In genomic region chr12:100827901-100828520, GRCh38 we compare ENCODE assay signal across 8 cellular contexts. TPM values are rescaled to one million over a fixed set of nuclear protein-coding genes. Genes with fewer than 3 reads are reported as not detected.
A peak's percentile ranks its signal among the peaks of the same experiment; 100 is the strongest.
DNase-seq lines count a peak whose midpoint lies in the region; ATAC-seq, FAIRE-seq and TF ChIP-seq lines count a peak whose summit lies in the region.

No MANE protein-coding gene starts in this region.

- H3K36me3 ChIP-seq in H7 (replicated peaks; ENCODE audit: control insufficient read depth, insufficient read depth, low read length) (no peaks in the 10 kb centered on the region), neural progenitor cell (no peaks in the 10 kb centered on the region)

- H3K79me2 ChIP-seq in neural progenitor cell (ENCODE audit: low read depth) = no peaks in the 10 kb centered on the region

- H3K4me3 ChIP-seq in H7 (ENCODE audit: insufficient read depth, low read depth, low read length) (no peak overlapping the region), neural progenitor cell (no peak overlapping the region)

- no peaks in the 10 kb centered on the region for H3F3A ChIP-seq in neural progenitor cell (ENCODE audit: low read depth)

- no peak overlapping the region for H3K4me2 ChIP-seq in neural progenitor cell

- no peak overlapping the region for H3K27ac ChIP-seq in neural progenitor cell

- no peaks in the 10 kb centered on the region for H3K9me3 ChIP-seq in neural progenitor cell (ENCODE audit: low read depth)

- DNase-seq in D721Med (ENCODE audit: insufficient read length, low spot score) (no peak), H7 (peak; percentile 16), NCI-H2227 treated with DMSO at 0.1 percent for 48 hours (lab: John Stamatoyannopoulos, UW) (peak; percentile 66), chondrocyte (ENCODE audit: low spot score) (no peak), neural progenitor cell (ENCODE audit: low spot score) (peak; percentile 65), ecto neural progenitor cell (ENCODE audit: low spot score) (no peak)

- H3K27ac Mint-ChIP-seq in chondrocyte (ENCODE audit: unreplicated experiment) = no peak overlapping the region
- H3K27ac Mint-ChIP-seq in neural progenitor cell = no peak overlapping the region

- H2AFZ ChIP-seq in neural progenitor cell (replicated peaks) = no peak overlapping the region

- H3K27me3 ChIP-seq in H7 (ENCODE audit: control insufficient read depth, insufficient read depth, low read length) (no peaks in the 10 kb centered on the region), neural progenitor cell (no peaks in the 10 kb centered on the region)

- H3K4me1 ChIP-seq in neural progenitor cell = no peaks in the 10 kb centered on the region

- peaks cover 7% of the 10 kb centered on the region for H3K4me1 Mint-ChIP-seq in chondrocyte (ENCODE audit: low read depth)
- H3K4me1 Mint-ChIP-seq in neural progenitor cell = no peaks in the 10 kb centered on the region

- H3K36me3 Mint-ChIP-seq in chondrocyte (ENCODE audit: low read depth) (no peaks in the 10 kb centered on the region), neural progenitor cell (no peaks in the 10 kb centered on the region)

- H3K27me3 Mint-ChIP-seq in chondrocyte (ENCODE audit: low read depth) (no peaks in the 10 kb centered on the region), neural progenitor cell (ENCODE audit: insufficient read depth, low read depth) (no peaks in the 10 kb centered on the region)

- peak; percentile 72 for TF ChIP-seq CTCF in D721Med (IDR thresholded peaks at IDR 0.05; ENCODE audit: insufficient read depth, missing control alignments)
- peak; percentile 87 for TF ChIP-seq CTCF in chondrocyte (IDR thresholded peaks at IDR 0.05)
- peak; percentile 82 for TF ChIP-seq CTCF in neural progenitor cell (IDR thresholded peaks at IDR 0.05)

- H3K4me3 Mint-ChIP-seq in chondrocyte (ENCODE audit: unreplicated experiment) (no peak overlapping the region), neural progenitor cell (no peak overlapping the region)

- no peak for ATAC-seq in GM19324 (IDR thresholded peaks at IDR 0.05; ENCODE audit: low FRiP score, unreplicated experiment)
- no peak for ATAC-seq in GM18858 (IDR thresholded peaks at IDR 0.05; ENCODE audit: unreplicated experiment)

- H3K9ac ChIP-seq in neural progenitor cell = no peak overlapping the region

- peaks cover 3% of the 10 kb centered on the region for H4K20me1 ChIP-seq in neural progenitor cell (ENCODE audit: low read depth)

- H3K9me3 Mint-ChIP-seq in chondrocyte (ENCODE audit: low read depth) = no peaks in the 10 kb centered on the region
- H3K9me3 Mint-ChIP-seq in neural progenitor cell = no peaks in the 10 kb centered on the region

- FAIRE-seq in D721Med (lab: Jason Lieb, UNC) = peak; percentile 72

RNA-seq across cellular contexts. Expression of gene ANO4, which starts 33.4 kb away (rescaled TPM):
- 1.3 and 1.7 TPM in 2 replicates for total RNA-seq in H7 (2014; rRNA removed; shearing (Covaris generic))
- 6.5 to 11.0 TPM (median 9.2 TPM) in 3 replicates for total RNA-seq in chondrocyte
- total RNA-seq in neural progenitor cell (ENCODE audit: low replicate concordance) = 0.65 TPM in 1 of 2 replicates, not detected in the other

Comparison
In these comparisons a context has a peak if more than half of its experiments do, and no peak if none do; other contexts are left out.
1. DNase-seq: peak in H7 (single experiment), NCI-H2227 treated with DMSO at 0.1 percent for 48 hours (single experiment) and neural progenitor cell (single experiment); none in D721Med (single experiment), chondrocyte (single experiment) and ecto neural progenitor cell (single experiment).
2. Peak in every context shown above with its lines, with median percentiles within 50 percentile points of each other: CTCF ChIP-seq.